Comparison of ENCODE assay signal across 8 cellular contexts in the genomic region with DNA sequence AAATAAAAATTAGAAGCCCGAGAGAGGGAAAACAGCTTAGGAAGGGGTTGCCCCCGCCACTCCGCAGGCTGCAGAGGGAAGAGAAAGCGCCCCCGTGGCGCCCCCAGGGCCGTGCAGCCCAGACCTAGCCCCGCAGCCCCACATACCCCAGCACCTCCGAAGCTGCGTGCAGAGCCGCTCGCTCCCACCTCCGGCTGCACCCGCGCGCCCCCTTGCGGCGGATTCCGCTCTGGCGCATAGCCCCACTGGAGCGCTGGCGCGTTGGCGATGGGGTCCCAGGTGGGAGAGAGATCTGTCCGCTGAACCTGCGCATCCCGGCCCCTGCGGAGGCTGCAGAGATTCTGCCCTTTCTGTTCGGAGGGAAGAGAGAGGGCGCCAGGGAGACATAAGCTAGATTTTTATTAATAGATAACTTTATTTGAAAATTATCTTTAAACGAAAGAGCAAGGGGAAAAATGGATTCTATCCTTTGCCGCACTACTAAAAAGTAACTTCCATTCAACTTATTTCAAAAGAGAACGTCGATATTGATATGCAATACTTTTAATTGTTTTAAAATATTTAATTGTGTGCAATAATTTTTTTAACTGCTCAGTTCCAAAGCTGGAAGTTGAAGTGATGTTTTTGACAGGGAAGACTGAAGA. TPM values are rescaled to one million over a fixed set of nuclear protein-coding genes. Genes with fewer than 3 reads are reported as not detected.
DNase-seq lines count a peak whose midpoint lies in the region; ATAC-seq and TF ChIP-seq lines count a peak whose summit lies in the region.

No MANE protein-coding gene starts in this region.

- no peaks in the 10 kb centered on the region for H3K36me3 ChIP-seq in SK-N-SH (replicated peaks in 1 of 2; ENCODE audit: control insufficient read depth in 1 of 2, insufficient read depth in 2 of 2, low read length in 1 of 2)
- H3K36me3 ChIP-seq in heart left ventricle, result no peaks in the 10 kb centered on the region
- no peaks in the 10 kb centered on the region for H3K36me3 ChIP-seq in aorta (ENCODE audit: control insufficient read depth in 1 of 2, insufficient read depth in 2 of 2, low read length in 1 of 2)

- H4K20me1 ChIP-seq in SK-N-SH (ENCODE audit: insufficient read depth), result no peaks in the 10 kb centered on the region

- CTCF ChIA-PET in SK-N-SH (lab: Yijun Ruan, JAX), result interaction anchor here (0.6 to 4.0 kb wide), 36 partner anchors 10 to 1292 kb away, joined by 3 to 34 read pairs (median 4); partner anchors contain the start of genes CLN5 and KCTD12

- peak; percentile 93 for TF ChIP-seq CTCF in SK-N-SH (IDR thresholded peaks at IDR 0.05)
- peak; percentile 93 to 100 (median 96) for TF ChIP-seq CTCF in heart left ventricle (IDR thresholded peaks at IDR 0.05)

- H3K9ac ChIP-seq in SK-N-SH, result no peak overlapping the region

- H3K4me2 ChIP-seq in SK-N-SH, result peak overlapping the region; percentile 82

- H3K27me3 ChIP-seq in SK-N-SH (ENCODE audit: insufficient read depth) (no peaks in the 10 kb centered on the region), heart left ventricle (peaks cover 0 to 38% (median 6%) of the 10 kb centered on the region in 9 donors), aorta (ENCODE audit: control insufficient read depth in 1 of 2, insufficient read depth in 2 of 2, low read length in 1 of 2) (no peaks in the 10 kb centered on the region)

- H2AFZ ChIP-seq in SK-N-SH (ENCODE audit: low read depth), result peak overlapping the region; percentile 76; the same call in 1 of the 2 replicates

- H3K27ac Mint-ChIP-seq in activated naive CD4-positive, alpha-beta T cell treated with anti-CD3 and anti-CD28 coated beads, Interleukin-2, amount 50 U/mL, for 72 hours, result no peak overlapping the region

- no peak overlapping the region for H3K27ac ChIP-seq in SK-N-SH (ENCODE audit: low read depth in 2 of 2, low read length in 1 of 2)
- no peak overlapping the region for H3K27ac ChIP-seq in heart left ventricle
- H3K27ac ChIP-seq in aorta (ENCODE audit: low read depth in 1 of 2, low read length in 2 of 2), result no peak overlapping the region

- no peaks in the 10 kb centered on the region for H3K9me2 ChIP-seq in SK-N-SH

- peak overlapping the region; percentile 38 to 53; a peak in 3 of 4 replicates for H3K4me3 ChIP-seq in SK-N-SH (ENCODE audit: low read depth in 2 of 2, low read length in 1 of 2)
- H3K4me3 ChIP-seq in heart left ventricle, result peak overlapping the region in 10 of 12 donors; percentile 20 to 50 (median 33)
- no peak overlapping the region for H3K4me3 ChIP-seq in aorta (ENCODE audit: low read length in 2 of 2)

- H3K36me3 Mint-ChIP-seq in activated naive CD4-positive, alpha-beta T cell treated with anti-CD3 and anti-CD28 coated beads, Interleukin-2, amount 50 U/mL, for 72 hours, result no peaks in the 10 kb centered on the region

- intact Hi-C loops in heart left ventricle (cut with DNase I) (loop anchor here in 8 of 10 donors (2.0 to 10.0 kb wide), 6 partner anchors 505 to 1285 kb away; no protein-coding TSS in a partner anchor), aorta (cut with DNase I) (no loop called here)

- 2% methylated on average over 23 of the region's 34 CpGs for WGBS in SK-N-SH (ENCODE audit: low lambda C conversion rate)
- WGBS in heart left ventricle, 4 donors, result 4 to 5% (median 4%) methylated on average over 34 of the region's 34 CpGs
- WGBS in aorta, 2 donors, result 3 to 5% methylated on average over 31 to 34 of the region's 34 CpGs

- H3K4me1 ChIP-seq in SK-N-SH (ENCODE audit: control insufficient read depth in 1 of 2, insufficient read depth in 2 of 2, low read depth in 1 of 2, low read length in 1 of 2), result peaks cover 0 to 5% of the 10 kb centered on the region in 2 experiments; a peak in 2 of 4 replicates
- peaks cover 0 to 11% (median 2%) of the 10 kb centered on the region in 12 donors for H3K4me1 ChIP-seq in heart left ventricle
- no peaks in the 10 kb centered on the region for H3K4me1 ChIP-seq in aorta (ENCODE audit: control insufficient read depth in 1 of 2, insufficient read depth in 2 of 2, low read length in 2 of 2)

- no peaks in the 10 kb centered on the region for H3F3A ChIP-seq in SK-N-SH (replicated peaks; ENCODE audit: insufficient read depth)

- DNase-seq in EH (ENCODE audit: low read depth) (peak; percentile 53), HuH-7 (ENCODE audit: low spot score) (peak; percentile 90), SK-N-SH (peak; percentile 92), heart left ventricle (peak; percentile 72 to 92 (median 79)), retina (peak; percentile 85), aorta (peak; percentile 86 to 96)
- DNase-seq in activated naive CD4-positive, alpha-beta T cell treated with anti-CD3 and anti-CD28 coated beads, Interleukin-2, amount 50 U/mL, for 72 hours (ENCODE audit: low spot score in 2 of 2), result peak; percentile 76 to 98

- H3K9me3 Mint-ChIP-seq in activated naive CD4-positive, alpha-beta T cell treated with anti-CD3 and anti-CD28 coated beads, Interleukin-2, amount 50 U/mL, for 72 hours, result no peaks in the 10 kb centered on the region

- H3K9me3 ChIP-seq in SK-N-SH (no peaks in the 10 kb centered on the region), heart left ventricle (no peaks in the 10 kb centered on the region), aorta (ENCODE audit: control insufficient read depth, low read length) (no peaks in the 10 kb centered on the region)

- no peak for TF ChIP-seq EP300 in SK-N-SH (IDR thresholded peaks at IDR 0.05; ENCODE audit: borderline replicate concordance in 1 of 2, low read depth in 1 of 2, low read length in 1 of 2)

- POLR2A ChIA-PET in SK-N-SH (lab: Yijun Ruan, JAX), result no interaction called here

- peak; percentile 69 for TF ChIP-seq RAD21 in SK-N-SH (IDR thresholded peaks at IDR 0.05; ENCODE audit: low read length)

- ATAC-seq in GM21526 (IDR thresholded peaks at IDR 0.05; ENCODE audit: low FRiP score, unreplicated experiment) (peak; percentile 99), heart left ventricle (peak; percentile 91 to 98 (median 94)), aorta (ENCODE audit: low FRiP score) (peak; percentile 95)
- ATAC-seq in activated naive CD4-positive, alpha-beta T cell treated with anti-CD3 and anti-CD28 coated beads, Interleukin-2, amount 50 U/mL, for 72 hours, result peak; percentile 100

- no peak for TF ChIP-seq POLR2A in heart left ventricle (IDR thresholded peaks at IDR 0.05)

- no peaks in the 10 kb centered on the region for H3K79me2 ChIP-seq in SK-N-SH (ENCODE audit: insufficient read depth)

TF ChIP-seq in SK-N-SH, 30 proteins besides CTCF, POLR2A, EP300 and RAD21 (continues in another document):
- TF ChIP-seq RCOR1 (IDR thresholded peaks at IDR 0.05; ENCODE audit: low read length) (0 out of 2 replicates have a peak, but pooled peaks have one; percentile 15), TEAD4 (IDR thresholded peaks at IDR 0.05; ENCODE audit: borderline replicate concordance, insufficient read depth) (no peak), RXRA (IDR thresholded peaks at IDR 0.05; ENCODE audit: borderline replicate concordance, low read depth) (no peak), NRF1 (IDR thresholded peaks at IDR 0.05; ENCODE audit: low read depth, low read length) (no peak), EZH2phosphoT487 (IDR thresholded peaks at IDR 0.05; ENCODE audit: borderline replicate concordance, low read depth) (no peak), CHD2 (IDR thresholded peaks at IDR 0.05; ENCODE audit: low read length, partially characterized antibody) (no peak), RFX5 (IDR thresholded peaks at IDR 0.05; ENCODE audit: low read length) (no peak), SIN3A (IDR thresholded peaks at IDR 0.05; ENCODE audit: borderline replicate concordance, low read depth, low read length) (no peak)
- TF ChIP-seq, protein P1, sequence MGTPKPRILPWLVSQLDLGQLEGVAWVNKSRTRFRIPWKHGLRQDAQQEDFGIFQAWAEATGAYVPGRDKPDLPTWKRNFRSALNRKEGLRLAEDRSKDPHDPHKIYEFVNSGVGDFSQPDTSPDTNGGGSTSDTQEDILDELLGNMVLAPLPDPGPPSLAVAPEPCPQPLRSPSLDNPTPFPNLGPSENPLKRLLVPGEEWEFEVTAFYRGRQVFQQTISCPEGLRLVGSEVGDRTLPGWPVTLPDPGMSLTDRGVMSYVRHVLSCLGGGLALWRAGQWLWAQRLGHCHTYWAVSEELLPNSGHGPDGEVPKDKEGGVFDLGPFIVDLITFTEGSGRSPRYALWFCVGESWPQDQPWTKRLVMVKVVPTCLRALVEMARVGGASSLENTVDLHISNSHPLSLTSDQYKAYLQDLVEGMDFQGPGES (IDR thresholded peaks at IDR 0.05; ENCODE audit: low read depth, low read length), result no peak

RNA-seq across cellular contexts. Expression of gene CLN5, which starts 11.7 kb away (rescaled TPM):
- polyA plus RNA-seq in SK-N-SH (2012; rRNA removed) (11.6 and 13.3 TPM in 2 replicates), heart left ventricle (10 to 100 TPM; 11.8 to 18.2 TPM), aorta (10 to 100 TPM; 15.4 to 25.0 TPM)
- 12.6 and 16.3 TPM in 2 replicates for polyA plus RNA-seq in SK-N-SH (2012; cell fraction: cytosol; rRNA removed)
- polyA plus RNA-seq in SK-N-SH (2012; cell fraction: nucleus; rRNA removed), result 17.4 and 25.0 TPM in 2 replicates
- total RNA-seq in activated naive CD4-positive, alpha-beta T cell treated with anti-CD3 and anti-CD28 coated beads, Interleukin-2, amount 50 U/mL, for 72 hours, result 10 to 100 TPM in 1 of 2 donors, 1 to 10 TPM in 1; 9.6 to 12.5 TPM
- total RNA-seq in heart left ventricle (10 to 100 TPM; 12.3 to 19.1 (median 15.9) TPM), aorta (10 to 100 TPM; 21.4 to 31.7 TPM)

RNA-seq across cellular contexts. Expression of gene ACOD1, which starts 31.9 kb away (rescaled TPM):
- polyA plus RNA-seq in SK-N-SH (2012; rRNA removed) (not detected in 2 replicates), heart left ventricle (not detected), aorta (not detected)
- polyA plus RNA-seq in SK-N-SH (2012; cell fraction: cytosol; rRNA removed), result not detected in 2 replicates
- polyA plus RNA-seq in SK-N-SH (2012; cell fraction: nucleus; rRNA removed), result not detected in 2 replicates
- total RNA-seq in activated naive CD4-positive, alpha-beta T cell treated with anti-CD3 and anti-CD28 coated beads, Interleukin-2, amount 50 U/mL, for 72 hours, result not detected
- total RNA-seq in heart left ventricle (under 1 TPM in 1 of 9 donors, not detected in 8; 0.91 TPM), aorta (not detected)

RNA-seq across cellular contexts. Expression of gene FBXL3, which starts 46.8 kb away (rescaled TPM):
- polyA plus RNA-seq in SK-N-SH (2012; rRNA removed), result 13.6 and 19.2 TPM in 2 replicates
- polyA plus RNA-seq in SK-N-SH (2012; cell fraction: cytosol; rRNA removed), result 17.6 and 18.6 TPM in 2 replicates
- polyA plus RNA-seq in SK-N-SH (2012; cell fraction: nucleus; rRNA removed), result 15.6 and 17.6 TPM in 2 replicates
- 10 to 100 TPM; 32.0 to 39.0 TPM for total RNA-seq in activated naive CD4-positive, alpha-beta T cell treated with anti-CD3 and anti-CD28 coated beads, Interleukin-2, amount 50 U/mL, for 72 hours
- total RNA-seq in heart left ventricle, result 10 to 100 TPM; 27.5 to 50.0 (median 32.1) TPM
- 10 to 100 TPM; 11.8 to 27.2 TPM for polyA plus RNA-seq in heart left ventricle
- 10 to 100 TPM; 62.1 to 73.9 TPM for total RNA-seq in aorta
- 10 to 100 TPM; 38.7 to 58.2 TPM for polyA plus RNA-seq in aorta

Comparison
In these comparisons a context has a peak if more than half of its experiments do, and no peak if none do; other contexts are left out.
1. H3K4me3 ChIP-seq: peak in SK-N-SH (2 of 2) and heart left ventricle (10 of 12); none in aorta (0 of 2).
2. intact Hi-C loops: an anchor here in heart left ventricle (2.0 to 10.0 kb wide); none called in aorta.
3. Peak in every context shown above with its lines, with median percentiles within 50 percentile points of each other: DNase-seq and ATAC-seq.